In genomic region chr11:69918938-69919650, GRCh38 we compare ENCODE assay signal across 8 cellular contexts.
DNase-seq lines count a peak whose midpoint lies in the region; ATAC-seq, FAIRE-seq and TF ChIP-seq lines count a peak whose summit lies in the region.

No MANE protein-coding gene starts in this region.

- H3K4me1 ChIP-seq in KMS-11 (ENCODE audit: low read depth, poor library complexity, severe bottlenecking) (no peaks in the 10 kb centered on the region), skeletal muscle satellite cell (ENCODE audit: control insufficient read depth, insufficient read depth, low read length) (peaks cover 15% of the 10 kb centered on the region)

- no peak overlapping the region for H3K27ac ChIP-seq in KMS-11

- no peak for FAIRE-seq in D721Med (lab: Jason Lieb, UNC)

- no peaks in the 10 kb centered on the region for H3K36me3 ChIP-seq in KMS-11 (ENCODE audit: insufficient read depth)
- H3K36me3 ChIP-seq in skeletal muscle satellite cell (ENCODE audit: insufficient read depth, low read length): no peaks in the 10 kb centered on the region

- TF ChIP-seq CTCF in D721Med (IDR thresholded peaks at IDR 0.05; ENCODE audit: insufficient read depth, missing control alignments) (peak; percentile 67), KMS-11 (conservative IDR thresholded peaks at IDR 0.05; ENCODE audit: low read depth, low read length) (peak; percentile 68)

- no peak for DNase-seq in D721Med (ENCODE audit: insufficient read length, low spot score)
- DNase-seq in T-helper 2 cell: peak; percentile 31 to 62 (median 52)
- peak in 29 of 56 donors; percentile 5 to 75 (median 25) for DNase-seq in amygdala (lab: John Stamatoyannopoulos, UW)
- peak; percentile 86 for DNase-seq in hepatic stellate cell (ENCODE audit: low spot score)

- no peak overlapping the region for H3K4me2 ChIP-seq in KMS-11
- peak overlapping the region; percentile 44 for H3K4me2 ChIP-seq in skeletal muscle satellite cell (ENCODE audit: low read length)

- H3K9me3 ChIP-seq in skeletal muscle satellite cell (replicated peaks; ENCODE audit: low read length): no peaks in the 10 kb centered on the region

- H3K4me3 ChIP-seq in KMS-11 (IDR thresholded peaks at IDR 0.05; ENCODE audit: insufficient read depth, low read depth, low read length) (no peak overlapping the region), skeletal muscle satellite cell (ENCODE audit: low read length) (no peak overlapping the region)

- no peaks in the 10 kb centered on the region for H4K20me1 ChIP-seq in KMS-11 (ENCODE audit: insufficient read depth)

- no peak overlapping the region for H2AFZ ChIP-seq in KMS-11 (ENCODE audit: low read depth)

- H3K79me2 ChIP-seq in KMS-11 (ENCODE audit: insufficient read depth, low read depth): no peaks in the 10 kb centered on the region

- no peak overlapping the region for H3K9ac ChIP-seq in KMS-11
- no peak overlapping the region for H3K9ac ChIP-seq in skeletal muscle satellite cell (ENCODE audit: low read depth, low read length)

- ATAC-seq in GM21723 (IDR thresholded peaks at IDR 0.05; ENCODE audit: unreplicated experiment): no peak
- no peak for ATAC-seq in GM21390 (IDR thresholded peaks at IDR 0.05; ENCODE audit: unreplicated experiment)

- H3K27me3 ChIP-seq in KMS-11 (ENCODE audit: insufficient read depth, low read depth): no peaks in the 10 kb centered on the region; the same call in 1 of the 2 replicates
- peaks cover 48% of the 10 kb centered on the region for H3K27me3 ChIP-seq in skeletal muscle satellite cell (ENCODE audit: control insufficient read depth, insufficient read depth, low read length)
